8 cellular contexts compared by ENCODE assay signal in genomic region chr11:88231894-88232482, GRCh38. TPM values are rescaled to one million over a fixed set of nuclear protein-coding genes. Genes with fewer than 3 reads are reported as not detected.
A peak's percentile ranks its signal among the peaks of the same experiment; 100 is the strongest.
DNase-seq lines count a peak whose midpoint lies in the region; TF ChIP-seq lines count a peak whose summit lies in the region.

No MANE protein-coding gene starts in this region.

- CTCF ChIA-PET in AG04449 (lab: Yijun Ruan, JAX) (interaction anchor here (0.7 to 6.1 kb wide), 24 partner anchors 9 to 325 kb away, joined by 3 to 119 read pairs (median 4); no protein-coding TSS in a partner anchor), GM10248 (lab: Yijun Ruan, JAX) (interaction anchor here (0.7 to 3.4 kb wide), 19 partner anchors 15 to 311 kb away, joined by 3 to 15 read pairs (median 3); no protein-coding TSS in a partner anchor)

- peaks cover 2 to 19% (median 9%) of the 10 kb centered on the region in 3 experiments; a peak in 5 of 7 replicates for H3K36me3 Mint-ChIP-seq in H9 (ENCODE audit: insufficient read depth in 1 of 3, low read depth in 3 of 3)
- H3K36me3 Mint-ChIP-seq in activated T-helper 1 cell treated with anti-CD3 and anti-CD28 coated beads, Interleukin-12 subunit alpha, Interleukin-12 subunit beta, Interleukin-2, Interleukin-4 antibody, amounts not matched to agents 30 ng/mL and 10 ng/mL and 1 ng/mL, durations not matched to agents 14 hours and 24 hours and 36 hours (ENCODE audit: low read depth) = peaks cover 2% of the 10 kb centered on the region

- peaks cover 10 to 19% of the 10 kb centered on the region in 2 experiments for H3K9me3 Mint-ChIP-seq in H9
- peaks cover 31% of the 10 kb centered on the region for H3K9me3 Mint-ChIP-seq in activated T-helper 1 cell treated with anti-CD3 and anti-CD28 coated beads, Interleukin-12 subunit alpha, Interleukin-12 subunit beta, Interleukin-2, Interleukin-4 antibody, amounts not matched to agents 30 ng/mL and 10 ng/mL and 1 ng/mL, durations not matched to agents 14 hours and 24 hours and 36 hours

- intact Hi-C loops in activated T-helper 1 cell treated with anti-CD3 and anti-CD28 coated beads, Interleukin-12 subunit alpha, Interleukin-12 subunit beta, Interleukin-2, Interleukin-4 antibody, amounts not matched to agents 30 ng/mL and 10 ng/mL and 1 ng/mL, durations not matched to agents 14 hours and 24 hours and 36 hours (cut with micrococcal nuclease) = loop anchor here (1.0 to 10.0 kb wide), 3 partner anchors 127 to 312 kb away; no protein-coding TSS in a partner anchor

- H3T11ph ChIP-seq in H9 (ENCODE audit: low read length) = no peak overlapping the region

- H3K79me2 ChIP-seq in H9 (ENCODE audit: insufficient read depth, low read length) = no peaks in the 10 kb centered on the region

- H3K79me1 ChIP-seq in H9 (ENCODE audit: insufficient read depth, low read depth, low read length, poor library complexity, severe bottlenecking) = no peaks in the 10 kb centered on the region

- H3K23ac ChIP-seq in H9 (ENCODE audit: insufficient read length, low read depth, low read length) = no peak overlapping the region

- no peak overlapping the region for H3K4me2 ChIP-seq in H9 (ENCODE audit: insufficient read depth, insufficient read length, low read length)

- H3K27me3 Mint-ChIP-seq in H9 (ENCODE audit: low read depth) = no peaks in the 10 kb centered on the region
- peaks cover 2% of the 10 kb centered on the region for H3K27me3 Mint-ChIP-seq in activated T-helper 1 cell treated with anti-CD3 and anti-CD28 coated beads, Interleukin-12 subunit alpha, Interleukin-12 subunit beta, Interleukin-2, Interleukin-4 antibody, amounts not matched to agents 30 ng/mL and 10 ng/mL and 1 ng/mL, durations not matched to agents 14 hours and 24 hours and 36 hours (ENCODE audit: insufficient read depth)

- no peaks in the 10 kb centered on the region for H4K20me1 ChIP-seq in H9 (ENCODE audit: control insufficient read depth, insufficient read depth, insufficient read length)

- H3K36me3 ChIP-seq in suprapubic skin = no peaks in the 10 kb centered on the region

- TF ChIP-seq EP300 in suprapubic skin (IDR thresholded peaks at IDR 0.05) = no peak

- H3K9me3 ChIP-seq in H9 (ENCODE audit: control insufficient read depth, low read depth, low read length) (no peaks in the 10 kb centered on the region), suprapubic skin (peaks cover 7% of the 10 kb centered on the region)

- H2BK12ac ChIP-seq in H9 (ENCODE audit: insufficient read length, low read depth, low read length) = no peak overlapping the region

- no peak overlapping the region for H2BK5ac ChIP-seq in H9 (ENCODE audit: insufficient read length, low read length)

- TF ChIP-seq CTCF in AG04449 (IDR thresholded peaks at IDR 0.05; ENCODE audit: insufficient read depth, low read length, missing control alignments) = peak; percentile 46
- TF ChIP-seq CTCF in GM10248 (IDR thresholded peaks at IDR 0.05; ENCODE audit: control extremely low read depth, extremely low read depth, low read depth, missing control alignments) = peak; percentile 28
- peak; percentile 71 for TF ChIP-seq CTCF in H9 (conservative IDR thresholded peaks at IDR 0.05)
- TF ChIP-seq CTCF in suprapubic skin (IDR thresholded peaks at IDR 0.05) = peak; percentile 30 to 49

- DNase-seq in AG04449 (ENCODE audit: low read depth, low spot score) (no peak), GM10248 (ENCODE audit: extremely low spot score) (peak; percentile 38), H9 (no peak), LoVo (ENCODE audit: low spot score) (peak; percentile 24), iPS DF 4.7 (ENCODE audit: extremely low read depth, low spot score) (peak; percentile 25), suprapubic skin (ENCODE audit: low spot score in 2 of 2) (no peak), NCI-H1436 (lab: John Stamatoyannopoulos, UW) (no peak)
- DNase-seq in activated T-helper 1 cell treated with anti-CD3 and anti-CD28 coated beads, Interleukin-12 subunit alpha, Interleukin-12 subunit beta, Interleukin-2, Interleukin-4 antibody, amounts not matched to agents 30 ng/mL and 10 ng/mL and 1 ng/mL, durations not matched to agents 14 hours and 24 hours and 36 hours (ENCODE audit: low spot score) = peak; percentile 1

- no peak overlapping the region for H3K4me3 Mint-ChIP-seq in H9
- no peak overlapping the region for H3K4me3 Mint-ChIP-seq in activated T-helper 1 cell treated with anti-CD3 and anti-CD28 coated beads, Interleukin-12 subunit alpha, Interleukin-12 subunit beta, Interleukin-2, Interleukin-4 antibody, amounts not matched to agents 30 ng/mL and 10 ng/mL and 1 ng/mL, durations not matched to agents 14 hours and 24 hours and 36 hours

- H3K27ac ChIP-seq in H9 (ENCODE audit: insufficient read length, low read depth, low read length) (no peak overlapping the region), suprapubic skin (no peak overlapping the region)

- H4K5ac ChIP-seq in H9 (ENCODE audit: insufficient read length, low read depth, low read length) = no peak overlapping the region

- H3K4me1 Mint-ChIP-seq in H9 = peaks cover 2 to 5% of the 10 kb centered on the region in 2 experiments; a peak in 3 of 4 replicates
- H3K4me1 Mint-ChIP-seq in activated T-helper 1 cell treated with anti-CD3 and anti-CD28 coated beads, Interleukin-12 subunit alpha, Interleukin-12 subunit beta, Interleukin-2, Interleukin-4 antibody, amounts not matched to agents 30 ng/mL and 10 ng/mL and 1 ng/mL, durations not matched to agents 14 hours and 24 hours and 36 hours (ENCODE audit: low read depth) = no peaks in the 10 kb centered on the region

- no peak overlapping the region for H3K27ac Mint-ChIP-seq in H9
- H3K27ac Mint-ChIP-seq in activated T-helper 1 cell treated with anti-CD3 and anti-CD28 coated beads, Interleukin-12 subunit alpha, Interleukin-12 subunit beta, Interleukin-2, Interleukin-4 antibody, amounts not matched to agents 30 ng/mL and 10 ng/mL and 1 ng/mL, durations not matched to agents 14 hours and 24 hours and 36 hours = no peak overlapping the region

- H3K4me3 ChIP-seq in AG04449 (ENCODE audit: low read depth, low read length) (no peak overlapping the region), suprapubic skin (no peak overlapping the region)

- POLR2A ChIA-PET in AG04449 (lab: Yijun Ruan, JAX) (no interaction called here), GM10248 (lab: Yijun Ruan, JAX) (no interaction called here)

- H3K4me1 ChIP-seq in H9 (ENCODE audit: insufficient read depth, low read length) (no peaks in the 10 kb centered on the region), suprapubic skin (no peaks in the 10 kb centered on the region)

- H3K56ac ChIP-seq in H9 (ENCODE audit: insufficient read length, low read depth, low read length) = no peak overlapping the region

- no peak overlapping the region for H3K14ac ChIP-seq in H9 (ENCODE audit: insufficient read depth, low read length)

- no peak overlapping the region for H2BK120ac ChIP-seq in H9 (ENCODE audit: low read depth, low read length, poor library complexity, severe bottlenecking)

- no peak for TF ChIP-seq POLR2A in suprapubic skin (IDR thresholded peaks at IDR 0.05)

- WGBS in H9 (ENCODE audit: extremely low coverage, insufficient read length, low lambda C conversion rate) = no CpG with 5 or more reads among the region's 5 CpGs
- 53% methylated on average over 5 of the region's 5 CpGs for WGBS in suprapubic skin

- no peak overlapping the region for H2BK15ac ChIP-seq in H9 (ENCODE audit: low read depth, low read length)

- no peaks in the 10 kb centered on the region for H3K27me3 ChIP-seq in H9 (ENCODE audit: insufficient read depth, low read length)
- H3K27me3 ChIP-seq in suprapubic skin = no peaks in the 10 kb centered on the region

- no peak overlapping the region for H2AK5ac ChIP-seq in H9 (ENCODE audit: insufficient read length, low read length)

- no peaks in the 10 kb centered on the region for H3K23me2 ChIP-seq in H9 (ENCODE audit: insufficient read length, low read depth, low read length, poor library complexity, severe bottlenecking)

- H3K18ac ChIP-seq in H9 (ENCODE audit: insufficient read length, low read depth, low read length) = no peak overlapping the region

- H2BK20ac ChIP-seq in H9 (ENCODE audit: low read depth, low read length, poor library complexity, severe bottlenecking) = no peak overlapping the region

- H3K4ac ChIP-seq in H9 (ENCODE audit: low read depth, low read length) = no peak overlapping the region

- no peak overlapping the region for H2AFZ ChIP-seq in H9 (ENCODE audit: low read length)

- H4K8ac ChIP-seq in H9 (replicated peaks; ENCODE audit: insufficient read length, low read depth, low read length) = no peak overlapping the region

- no peak overlapping the region for H4K91ac ChIP-seq in H9 (ENCODE audit: insufficient read length, low read depth, low read length)

- H3K9ac ChIP-seq in H9 (ENCODE audit: extremely low read depth, insufficient read length, low read length) = no peak overlapping the region

RNA-seq across cellular contexts. Expression of gene RAB38, which starts 56.7 kb away (rescaled TPM):
- total RNA-seq in H9 (2021) = 18.7 and 19.3 TPM in 2 replicates
- total RNA-seq in activated T-helper 1 cell treated with anti-CD3 and anti-CD28 coated beads, Interleukin-12 subunit alpha, Interleukin-12 subunit beta, Interleukin-2, Interleukin-4 antibody, amounts not matched to agents 30 ng/mL and 10 ng/mL and 1 ng/mL, durations not matched to agents 14 hours and 24 hours and 36 hours = 2.0 and 2.8 TPM in 2 replicates
- 10 to 100 TPM; 27.8 to 76.6 (median 48.9) TPM for total RNA-seq in suprapubic skin

Comparison
In these comparisons a context has a peak if more than half of its experiments do, and no peak if none do; other contexts are left out.
1. DNase-seq: peak in GM10248 (single experiment), LoVo (single experiment), activated T-helper 1 cell treated with anti-CD3 and anti-CD28 coated beads, Interleukin-12 subunit alpha, Interleukin-12 subunit beta, Interleukin-2, Interleukin-4 antibody, amounts not matched to agents 30 ng/mL and 10 ng/mL and 1 ng/mL, durations not matched to agents 14 hours and 24 hours and 36 hours (single experiment) and iPS DF 4.7 (single experiment); none in AG04449 (single experiment), H9 (single experiment), suprapubic skin (0 of 2) and NCI-H1436 (single experiment).
2. Peak in every context shown above with its lines, with median percentiles within 50 percentile points of each other: CTCF ChIP-seq.